Comparison of ENCODE assay signal across 8 cellular contexts in the genomic region with DNA sequence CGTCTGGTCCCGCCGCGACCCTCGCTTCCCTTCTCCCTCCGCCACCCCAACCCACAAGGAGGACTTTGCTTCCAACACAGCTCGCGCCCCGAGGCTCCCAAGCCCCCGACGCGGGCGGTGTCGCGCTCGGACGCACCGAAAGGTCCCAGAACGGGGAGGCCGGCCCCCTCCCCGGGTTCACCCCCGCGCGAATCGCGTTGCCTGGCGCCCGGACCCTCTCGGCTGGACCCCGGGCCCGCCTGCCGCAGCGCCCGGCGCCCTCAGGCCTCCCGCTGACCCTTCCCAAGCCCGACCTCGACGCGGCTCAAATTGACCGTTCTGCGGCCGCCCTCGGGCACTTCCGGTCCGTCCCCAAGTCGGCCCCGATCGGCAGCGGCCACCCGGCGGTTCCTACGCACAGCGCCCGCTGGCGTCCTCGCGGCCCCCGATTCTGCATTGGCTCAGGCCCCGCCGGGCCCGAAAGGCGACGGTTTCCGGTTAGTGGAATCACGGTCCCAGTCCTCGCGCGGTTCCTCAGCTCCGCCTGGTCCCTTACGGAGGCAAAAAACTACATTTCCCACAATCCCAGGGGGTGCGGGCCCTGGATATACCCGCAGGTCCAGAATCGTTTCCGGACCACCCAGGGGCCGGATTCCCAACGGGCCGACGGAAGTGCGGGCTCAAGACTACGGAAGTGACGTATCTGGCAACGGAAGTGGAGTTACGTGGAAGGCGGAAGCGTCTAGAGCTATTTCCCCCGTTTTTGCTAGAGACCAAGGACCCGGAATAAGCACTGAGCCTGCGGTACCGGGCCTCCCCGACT. TPM values are rescaled to one million over a fixed set of nuclear protein-coding genes. Genes with fewer than 3 reads are reported as not detected.
DNase-seq lines count a peak whose midpoint lies in the region; ATAC-seq and TF ChIP-seq lines count a peak whose summit lies in the region.

A gene (minus strand): TSS at position 347 of the 802 bp plus-strand sequence. CDS start 451 bp downstream, outside the sequence.

- H4K20me1 ChIP-seq in hepatocyte (ENCODE audit: insufficient read depth, poor library complexity, severe bottlenecking) = no peaks in the 10 kb centered on the region

- peaks cover 9% of the 10 kb centered on the region for H3K4me1 ChIP-seq in hepatocyte (ENCODE audit: insufficient read depth)

- no peaks in the 10 kb centered on the region for H3K9me2 ChIP-seq in hepatocyte (replicated peaks; ENCODE audit: insufficient read depth)

- peaks cover 27% of the 10 kb centered on the region for H3K79me2 ChIP-seq in hepatocyte

- DNase-seq in NCI-H2081 (lab: John Stamatoyannopoulos, UW) (peak; percentile 99), T1000 (lab: John Stamatoyannopoulos, UW) (peak; percentile 99), astrocyte of the hippocampus (ENCODE audit: low read depth, low spot score) (peak; percentile 100), hepatocyte (ENCODE audit: low spot score) (peak; percentile 99), renal cortical epithelial cell (ENCODE audit: low read depth) (peak; percentile 99), cortex of kidney (lab: John Stamatoyannopoulos, UW) (no peak)

- TF ChIP-seq CTCF in hepatocyte (IDR thresholded peaks at IDR 0.05; ENCODE audit: poor library complexity) = no peak

- H3K9me3 ChIP-seq in hepatocyte (ENCODE audit: low read depth) = no peaks in the 10 kb centered on the region

- peak within 1 kb of the TSS; percentile 32 for H2AFZ ChIP-seq in hepatocyte

- 1% methylated on average over 59 of the region's 91 CpGs for WGBS in hepatocyte (ENCODE audit: low lambda C conversion rate, missing lambda C conversion rate)

- ATAC-seq in GM18508 (IDR thresholded peaks at IDR 0.05; ENCODE audit: insufficient read depth, unreplicated experiment) (peak; percentile 68), HG03025 (IDR thresholded peaks at IDR 0.05; ENCODE audit: low FRiP score, unreplicated experiment) (peak; percentile 85)

- H3K27ac ChIP-seq in hepatocyte = peak within 1 kb of the TSS; percentile 96

- no peaks in the 10 kb centered on the region for H3K27me3 ChIP-seq in hepatocyte

- H3K4me3 ChIP-seq in hepatocyte = peak within 1 kb of the TSS; percentile 52

- peak within 1 kb of the TSS; percentile 97 for H3K4me2 ChIP-seq in hepatocyte

- H3K36me3 ChIP-seq in hepatocyte (replicated peaks; ENCODE audit: insufficient read depth, low read depth) = no peaks in the 10 kb centered on the region

RNA-seq across cellular contexts. Expression of the gene that starts here (rescaled TPM):
- total RNA-seq in hepatocyte = 92.9 and 105 TPM in 2 replicates
- 238 and 246 TPM in 2 replicates for polyA plus RNA-seq in hepatocyte
- 75.6 and 155 TPM in 2 replicates for total RNA-seq in renal cortical epithelial cell
